Comparison of ENCODE assay signal across 1 cellular context in genomic region chr7:137987563-137987962, GRCh38.
TF ChIP-seq lines count a peak whose summit lies in the region.

No MANE protein-coding gene starts in this region.

TF ChIP-seq in WTC11, 78 proteins besides CTCF, POLR2A, EP300 and RAD21:
- TF ChIP-seq MAX (CRISPR knock-in tag; IDR thresholded peaks at IDR 0.05) (no peak), NR2C2 (CRISPR knock-in tag; IDR thresholded peaks at IDR 0.05) (no peak), ELF4 (CRISPR knock-in tag; IDR thresholded peaks at IDR 0.05; ENCODE audit: low read depth) (no peak), ZNF512 (CRISPR knock-in tag; IDR thresholded peaks at IDR 0.05; ENCODE audit: borderline replicate concordance) (no peak), FOXK1 (CRISPR knock-in tag; IDR thresholded peaks at IDR 0.05) (no peak), TEAD1 (CRISPR knock-in tag; IDR thresholded peaks at IDR 0.05) (no peak), MYBL2 (CRISPR knock-in tag; IDR thresholded peaks at IDR 0.05) (no peak), AFF4 (CRISPR knock-in tag; IDR thresholded peaks at IDR 0.05; ENCODE audit: borderline replicate concordance) (no peak), ZNF138 (CRISPR knock-in tag; conservative IDR thresholded peaks at IDR 0.05) (no peak), PRRX2 (CRISPR knock-in tag; IDR thresholded peaks at IDR 0.05) (no peak), CDX4 (CRISPR knock-in tag; IDR thresholded peaks at IDR 0.05; ENCODE audit: borderline replicate concordance) (no peak), TEAD4 (CRISPR knock-in tag; IDR thresholded peaks at IDR 0.05) (no peak)
- TF ChIP-seq, protein P1, sequence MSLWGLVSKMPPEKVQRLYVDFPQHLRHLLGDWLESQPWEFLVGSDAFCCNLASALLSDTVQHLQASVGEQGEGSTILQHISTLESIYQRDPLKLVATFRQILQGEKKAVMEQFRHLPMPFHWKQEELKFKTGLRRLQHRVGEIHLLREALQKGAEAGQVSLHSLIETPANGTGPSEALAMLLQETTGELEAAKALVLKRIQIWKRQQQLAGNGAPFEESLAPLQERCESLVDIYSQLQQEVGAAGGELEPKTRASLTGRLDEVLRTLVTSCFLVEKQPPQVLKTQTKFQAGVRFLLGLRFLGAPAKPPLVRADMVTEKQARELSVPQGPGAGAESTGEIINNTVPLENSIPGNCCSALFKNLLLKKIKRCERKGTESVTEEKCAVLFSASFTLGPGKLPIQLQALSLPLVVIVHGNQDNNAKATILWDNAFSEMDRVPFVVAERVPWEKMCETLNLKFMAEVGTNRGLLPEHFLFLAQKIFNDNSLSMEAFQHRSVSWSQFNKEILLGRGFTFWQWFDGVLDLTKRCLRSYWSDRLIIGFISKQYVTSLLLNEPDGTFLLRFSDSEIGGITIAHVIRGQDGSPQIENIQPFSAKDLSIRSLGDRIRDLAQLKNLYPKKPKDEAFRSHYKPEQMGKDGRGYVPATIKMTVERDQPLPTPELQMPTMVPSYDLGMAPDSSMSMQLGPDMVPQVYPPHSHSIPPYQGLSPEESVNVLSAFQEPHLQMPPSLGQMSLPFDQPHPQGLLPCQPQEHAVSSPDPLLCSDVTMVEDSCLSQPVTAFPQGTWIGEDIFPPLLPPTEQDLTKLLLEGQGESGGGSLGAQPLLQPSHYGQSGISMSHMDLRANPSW (CRISPR knock-in tag; conservative IDR thresholded peaks at IDR 0.05; ENCODE audit: low read depth): no peak
- TF ChIP-seq, protein P2, sequence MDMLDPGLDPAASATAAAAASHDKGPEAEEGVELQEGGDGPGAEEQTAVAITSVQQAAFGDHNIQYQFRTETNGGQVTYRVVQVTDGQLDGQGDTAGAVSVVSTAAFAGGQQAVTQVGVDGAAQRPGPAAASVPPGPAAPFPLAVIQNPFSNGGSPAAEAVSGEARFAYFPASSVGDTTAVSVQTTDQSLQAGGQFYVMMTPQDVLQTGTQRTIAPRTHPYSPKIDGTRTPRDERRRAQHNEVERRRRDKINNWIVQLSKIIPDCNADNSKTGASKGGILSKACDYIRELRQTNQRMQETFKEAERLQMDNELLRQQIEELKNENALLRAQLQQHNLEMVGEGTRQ (CRISPR knock-in tag; IDR thresholded peaks at IDR 0.05): no peak
